Comparison of ENCODE assay signal across 17 cellular contexts in genomic region chr14:82113710-82114109, GRCh38.
DNase-seq lines count a peak whose midpoint lies in the region; ATAC-seq and TF ChIP-seq lines count a peak whose summit lies in the region.
"Had no signal": no experiment of that assay in that cellular context is flagged by ENCODE, and none has a peak within 500 bp of the region (broad histone marks: within the 10 kb centered on the region; RNA-seq: fewer than 3 reads in every experiment).

No MANE protein-coding gene starts in this region.

- no peak for ATAC-seq in GM18909 (IDR thresholded peaks at IDR 0.05; ENCODE audit: poor library complexity, unreplicated experiment)
- ATAC-seq: GM23338, HCT116 had no signal

- intact Hi-C loops in esophagus muscularis mucosa (cut with DNase I), result no loop called here
- intact Hi-C loops in dorsolateral prefrontal cortex (cut with DNase I), result no loop called here

- DNase-seq in NCI-H748 treated with DMSO at 0.1 percent for 48 hours (lab: John Stamatoyannopoulos, UW), result peak; percentile 62
- no peak for DNase-seq in esophagus muscularis mucosa (ENCODE audit: extremely low spot score)
- DNase-seq in activated CD8-positive, alpha-beta memory T cell treated with anti-CD3 and anti-CD28 coated beads for 24 hours, result no peak
- DNase-seq in dorsolateral prefrontal cortex, result no peak
- DNase-seq: AML-193, DMS 273 treated with DMSO at 0.1 percent for 48 hours, GF-D8, NCI-H1694 treated with DMSO at 0.1 percent for 48 hours, NCI-H446 treated with DMSO at 0.1 percent for 48 hours, NCI-H774, PC-9, T-helper 1 cell had no signal

- H3K4me3 ChIP-seq in esophagus muscularis mucosa (no peak overlapping the region), dorsolateral prefrontal cortex (no peak overlapping the region)
- H3K4me3 ChIP-seq: GM23338, PC-9 had no signal

- no peak overlapping the region for H3K27ac ChIP-seq in 22Rv1
- H3K27ac ChIP-seq in C4-2B, result no peak overlapping the region
- H3K27ac ChIP-seq in esophagus muscularis mucosa (replicated peaks in 1 of 4), result no peak overlapping the region
- H3K27ac ChIP-seq in dorsolateral prefrontal cortex, result no peak overlapping the region
- H3K27ac ChIP-seq: PC-9 had no signal

- H3K4me1 ChIP-seq in esophagus muscularis mucosa, result no peaks in the 10 kb centered on the region

- no peak for TF ChIP-seq EP300 in esophagus muscularis mucosa (IDR thresholded peaks at IDR 0.05)

- WGBS in esophagus muscularis mucosa, result 54% methylated on average over 1 of the region's 1 CpG

- H3K9me3 ChIP-seq in esophagus muscularis mucosa, result peaks cover 0 to 10% (median 0%) of the 10 kb centered on the region in 4 donors

- H3K36me3 ChIP-seq in esophagus muscularis mucosa, result no peaks in the 10 kb centered on the region

- H3K27me3 ChIP-seq in esophagus muscularis mucosa, result no peaks in the 10 kb centered on the region
- H3K27me3 ChIP-seq in dorsolateral prefrontal cortex, result no peaks in the 10 kb centered on the region

- TF ChIP-seq CTCF in 22Rv1 (IDR thresholded peaks at IDR 0.05) (peak; percentile 25; the same call in 1 of the 2 replicates), C4-2B (conservative IDR thresholded peaks at IDR 0.05) (peak; percentile 23), esophagus muscularis mucosa (IDR thresholded peaks at IDR 0.05) (peak in 2 of 3 experiments; percentile 16 to 29), dorsolateral prefrontal cortex (IDR thresholded peaks at IDR 0.05 in 54 of 56, conservative IDR thresholded peaks at IDR 0.05 in 2 of 56; ENCODE audit: low read depth in 1 of 56, partially characterized antibody in 56 of 56) (peak in 1 of 56 donors; percentile 13)

- no peak for TF ChIP-seq POLR2A in esophagus muscularis mucosa (IDR thresholded peaks at IDR 0.05; ENCODE audit: low read depth)
